Comparison of ENCODE assay signal across 12 cellular contexts in genomic region chr20:44104807-44105517, GRCh38.
DNase-seq lines count a peak whose midpoint lies in the region; ATAC-seq, FAIRE-seq and TF ChIP-seq lines count a peak whose summit lies in the region.
"Had no signal": no experiment of that assay in that cellular context is flagged by ENCODE, and none has a peak within 500 bp of the region (broad histone marks: within the 10 kb centered on the region; RNA-seq: fewer than 3 reads in every experiment).

No MANE protein-coding gene starts in this region.

- no peak overlapping the region for H3K23ac ChIP-seq in mesendoderm (ENCODE audit: low read length)

- H2BK120ac ChIP-seq in mesendoderm (ENCODE audit: low read depth, low read length): no peak overlapping the region

- TF ChIP-seq CTCF in astrocyte (IDR thresholded peaks at IDR 0.05; ENCODE audit: insufficient read depth, low read depth, low read length) (no peak), coronary artery (IDR thresholded peaks at IDR 0.05) (no peak)

- no peak overlapping the region for H2AK5ac ChIP-seq in mesendoderm (ENCODE audit: low read length)

- H3K79me2 ChIP-seq in astrocyte (ENCODE audit: insufficient read depth, low read length) (no peaks in the 10 kb centered on the region), mesendoderm (ENCODE audit: control insufficient read depth, insufficient read depth, low read length) (no peaks in the 10 kb centered on the region)

- H3K4me3 ChIP-seq in astrocyte (ENCODE audit: insufficient read depth, low read depth, low read length): no peak overlapping the region
- H3K4me3 ChIP-seq in mesendoderm (ENCODE audit: low read length): no peak overlapping the region
- H3K4me3 ChIP-seq in effector memory CD4-positive, alpha-beta T cell (ENCODE audit: insufficient read depth, low read depth, low read length, poor library complexity, severe bottlenecking): no peak overlapping the region
- H3K4me3 ChIP-seq in coronary artery: no peak overlapping the region
- H3K4me3 ChIP-seq: heart right ventricle had no signal

- H4K5ac ChIP-seq in mesendoderm (ENCODE audit: low read length): no peak overlapping the region

- no peak overlapping the region for H3K4me3 Mint-ChIP-seq in astrocyte (ENCODE audit: unreplicated experiment)
- H3K4me3 Mint-ChIP-seq: natural killer cell treated with Interleukin-12 subunit alpha and Interleukin-12 subunit beta and Interleukin-15 and Interleukin-18, amount 100 ng/mL, for 72 hours had no signal

- no peaks in the 10 kb centered on the region for H3K79me1 ChIP-seq in mesendoderm (ENCODE audit: low read length)

- H2AFZ ChIP-seq in astrocyte (ENCODE audit: low read depth, low read length): no peak overlapping the region

- no peak overlapping the region for H3K4ac ChIP-seq in mesendoderm (ENCODE audit: low read depth, low read length)

- no peak overlapping the region for H2BK5ac ChIP-seq in mesendoderm (ENCODE audit: low read length)

- no peak overlapping the region for H3K9ac ChIP-seq in astrocyte (ENCODE audit: low read length)
- no peak overlapping the region for H3K9ac ChIP-seq in mesendoderm (ENCODE audit: low read length)

- DNase-seq in DMS79 (lab: John Stamatoyannopoulos, UW) (peak; percentile 8), NCI-H1105 treated with DMSO at 0.1 percent for 48 hours (lab: John Stamatoyannopoulos, UW) (peak; percentile 77), astrocyte (ENCODE audit: low read depth) (peak; percentile 78), left lobe of liver (ENCODE audit: low spot score) (no peak), RPMI8226 (no peak), mesendoderm (no peak), coronary artery (ENCODE audit: low spot score) (no peak)
- DNase-seq in effector memory CD4-positive, alpha-beta T cell: no peak
- DNase-seq: anterior cingulate cortex, heart right ventricle had no signal

- no peak overlapping the region for H3K4me2 ChIP-seq in astrocyte (ENCODE audit: low read length)
- H3K4me2 ChIP-seq in mesendoderm (ENCODE audit: low read length): no peak overlapping the region

- peaks cover 9% of the 10 kb centered on the region for H3K9me3 Mint-ChIP-seq in astrocyte (ENCODE audit: unreplicated experiment)
- H3K9me3 Mint-ChIP-seq: natural killer cell treated with Interleukin-12 subunit alpha and Interleukin-12 subunit beta and Interleukin-15 and Interleukin-18, amount 100 ng/mL, for 72 hours had no signal

- WGBS in mesendoderm (ENCODE audit: extremely low coverage, insufficient coverage, low lambda C conversion rate): no CpG with 5 or more reads among the region's 7 CpGs

- peak; percentile 74 for ATAC-seq in left lobe of liver
- ATAC-seq: natural killer cell treated with Interleukin-12 subunit alpha and Interleukin-12 subunit beta and Interleukin-15 and Interleukin-18, amount 100 ng/mL, for 72 hours had no signal

- no peaks in the 10 kb centered on the region for H3K4me1 ChIP-seq in astrocyte (ENCODE audit: insufficient read depth, low read length)
- H3K4me1 ChIP-seq in mesendoderm (ENCODE audit: control insufficient read depth, low read depth, low read length): no peaks in the 10 kb centered on the region
- H3K4me1 ChIP-seq in effector memory CD4-positive, alpha-beta T cell (ENCODE audit: control insufficient read depth, insufficient read depth, low read length, poor library complexity, severe bottlenecking): no peaks in the 10 kb centered on the region

- no peak overlapping the region for H3K56ac ChIP-seq in mesendoderm (ENCODE audit: low read length)

- no peak overlapping the region for H2BK15ac ChIP-seq in mesendoderm (replicated peaks; ENCODE audit: low read depth)

- H4K8ac ChIP-seq in mesendoderm (ENCODE audit: low read depth, low read length): no peak overlapping the region

- no peak for FAIRE-seq in astrocyte (lab: Jason Lieb, UNC)
- FAIRE-seq: G401.6 had no signal

- no peak overlapping the region for H3K27ac Mint-ChIP-seq in astrocyte (ENCODE audit: unreplicated experiment)
- H3K27ac Mint-ChIP-seq: natural killer cell treated with Interleukin-12 subunit alpha and Interleukin-12 subunit beta and Interleukin-15 and Interleukin-18, amount 100 ng/mL, for 72 hours had no signal

- H3K36me3 ChIP-seq in astrocyte (ENCODE audit: insufficient read depth, low read length) (no peaks in the 10 kb centered on the region), mesendoderm (ENCODE audit: control insufficient read depth, insufficient read depth, low read length) (no peaks in the 10 kb centered on the region)
- H3K36me3 ChIP-seq in effector memory CD4-positive, alpha-beta T cell (ENCODE audit: control insufficient read depth, insufficient read depth, low read length): no peaks in the 10 kb centered on the region
- H3K36me3 ChIP-seq: heart right ventricle had no signal

- H3K36me3 Mint-ChIP-seq in astrocyte (ENCODE audit: low read depth, unreplicated experiment): peaks cover 16% of the 10 kb centered on the region
- H3K36me3 Mint-ChIP-seq: natural killer cell treated with Interleukin-12 subunit alpha and Interleukin-12 subunit beta and Interleukin-15 and Interleukin-18, amount 100 ng/mL, for 72 hours had no signal

- no peaks in the 10 kb centered on the region for H3K9me3 ChIP-seq in astrocyte (ENCODE audit: insufficient read depth, low read depth, low read length)
- peaks cover 6% of the 10 kb centered on the region for H3K9me3 ChIP-seq in effector memory CD4-positive, alpha-beta T cell (ENCODE audit: control insufficient read depth, low read length)

- H3K27ac ChIP-seq in astrocyte (ENCODE audit: low read depth, low read length) (no peak overlapping the region), mesendoderm (ENCODE audit: low read depth, low read length) (no peak overlapping the region), coronary artery (no peak overlapping the region)
- no peak overlapping the region for H3K27ac ChIP-seq in effector memory CD4-positive, alpha-beta T cell (ENCODE audit: insufficient read depth, low read length, poor library complexity, severe bottlenecking)
- H3K27ac ChIP-seq: heart right ventricle had no signal

- no peak overlapping the region for H3K18ac ChIP-seq in mesendoderm (ENCODE audit: low read length)

- no peaks in the 10 kb centered on the region for H3K4me1 Mint-ChIP-seq in astrocyte (ENCODE audit: low read depth, unreplicated experiment)

- H3K27me3 Mint-ChIP-seq in astrocyte (ENCODE audit: low read depth, unreplicated experiment): peaks cover 31% of the 10 kb centered on the region

- H3K27me3 ChIP-seq in astrocyte (ENCODE audit: insufficient read depth, low read length): peaks cover 14% of the 10 kb centered on the region
- H3K27me3 ChIP-seq in mesendoderm (ENCODE audit: insufficient read depth, low read length, poor library complexity): no peaks in the 10 kb centered on the region
- H3K27me3 ChIP-seq in effector memory CD4-positive, alpha-beta T cell (replicated peaks; ENCODE audit: control insufficient read depth, insufficient read depth, low read length, poor library complexity, severe bottlenecking): peaks cover 7% of the 10 kb centered on the region

- no peaks in the 10 kb centered on the region for H4K20me1 ChIP-seq in astrocyte (ENCODE audit: insufficient read depth, low read length)

Comparison
In these comparisons a context has a peak if more than half of its experiments do, and no peak if none do; other contexts are left out.
1. DNase-seq: peak in DMS79 (single experiment), NCI-H1105 treated with DMSO at 0.1 percent for 48 hours (single experiment) and astrocyte (single experiment); none in left lobe of liver (single experiment), RPMI8226 (single experiment), mesendoderm (single experiment), effector memory CD4-positive, alpha-beta T cell (0 of 3) and coronary artery (single experiment).